ENCODE assay signal across 34 cellular contexts in the genomic region with DNA sequence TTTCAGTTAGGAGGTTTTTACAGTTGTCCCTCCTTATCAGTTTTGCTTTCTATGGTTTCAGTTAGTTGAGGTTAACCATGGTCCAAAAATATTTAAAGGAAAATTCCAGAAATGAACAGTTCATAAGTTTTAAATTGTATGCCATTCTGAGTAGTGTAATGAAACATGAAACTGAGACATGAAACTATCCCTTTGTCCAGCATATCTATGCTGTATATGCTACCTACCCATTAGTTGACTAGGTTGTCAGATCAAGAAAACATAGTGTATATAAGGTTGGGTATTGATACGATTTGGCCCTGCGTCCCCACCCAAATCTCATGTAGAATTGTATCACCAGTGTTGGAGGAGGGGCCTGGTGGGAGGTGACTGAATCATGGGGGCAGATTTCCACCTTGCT. TPM values are rescaled to one million over a fixed set of nuclear protein-coding genes. Genes with fewer than 3 reads are reported as not detected.
"Had no signal": no experiment of that assay in that cellular context is flagged by ENCODE, and none has a peak within 500 bp of the region (broad histone marks: within the 10 kb centered on the region; RNA-seq: fewer than 3 reads in every experiment).

No MANE protein-coding gene starts in this region.

- DNase-seq: activated CD4-positive, alpha-beta memory T cell treated with anti-CD3 and anti-CD28 coated beads, Interleukin-2, amount 10 ng/mL, durations not matched to agents 7 days and 5 days; activated CD4-positive, alpha-beta T cell treated with anti-CD3 and anti-CD28 coated beads for 1 hour; activated CD4-positive, alpha-beta T cell treated with anti-CD3 and anti-CD28 coated beads for 48 hours; activated CD4-positive, CD25-positive, alpha-beta regulatory T cell; activated effector memory CD4-positive, alpha-beta T cell treated with anti-CD3 and anti-CD28 coated beads, Interleukin-2, amount 50 U/mL, for 16 hours; activated naive CD4-positive, alpha-beta T cell; activated naive CD4-positive, alpha-beta T cell treated with anti-CD3 and anti-CD28 coated beads, Interleukin-2, amount 50 U/mL, for 16 hours; activated naive CD8-positive, alpha-beta T cell treated with anti-CD3 and anti-CD28 coated beads for 36 hours; activated T-cell treated with anti-CD3 and anti-CD28 coated beads, Interleukin-2, amount 50 U/mL, for 1 hour; activated T-cell treated with anti-CD3 and anti-CD28 coated beads, Interleukin-2, amount 50 U/mL, for 72 hours; amniotic stem cell; aorta; brain microvascular endothelial cell; central memory CD4-positive, alpha-beta T cell; NCI-H1048; NCI-H1105 treated with DMSO at 0.1 percent for 48 hours; NCI-H1436; NCI-H1694; NCI-H1930; NCI-H345; NCI-H524 treated with DMSO at 0.1 percent for 48 hours; NCI-H748 treated with DMSO at 0.1 percent for 48 hours; Right ventricle myocardium superior; SW 1271; T-helper 1 cell; T-helper 2 cell; T-helper 9 cell; WERI-Rb-1 had no signal

- H3K36me3 ChIP-seq: brain microvascular endothelial cell, WERI-Rb-1 had no signal

- H3K9me3 Mint-ChIP-seq: activated CD4-positive, alpha-beta memory T cell treated with anti-CD3 and anti-CD28 coated beads, Interleukin-2, amount 10 ng/mL, durations not matched to agents 7 days and 5 days; activated naive CD8-positive, alpha-beta T cell treated with anti-CD3 and anti-CD28 coated beads for 36 hours; activated T-cell treated with anti-CD3 and anti-CD28 coated beads, Interleukin-2, amount 50 U/mL, for 72 hours; activated T-helper 17 cell treated with anti-CD3 and anti-CD28 coated beads, Interleukin-2, amount 50 U/mL, for 72 hours had no signal

- H3K27ac ChIP-seq: brain microvascular endothelial cell, WERI-Rb-1 had no signal

- H3K4me3 Mint-ChIP-seq: activated CD4-positive, alpha-beta memory T cell treated with anti-CD3 and anti-CD28 coated beads, Interleukin-2, amount 10 ng/mL, durations not matched to agents 7 days and 5 days; activated naive CD8-positive, alpha-beta T cell treated with anti-CD3 and anti-CD28 coated beads for 36 hours; activated T-cell treated with anti-CD3 and anti-CD28 coated beads, Interleukin-2, amount 50 U/mL, for 72 hours; activated T-helper 17 cell treated with anti-CD3 and anti-CD28 coated beads, Interleukin-2, amount 50 U/mL, for 72 hours had no signal

- H3K4me1 Mint-ChIP-seq: activated CD4-positive, alpha-beta memory T cell treated with anti-CD3 and anti-CD28 coated beads, Interleukin-2, amount 10 ng/mL, durations not matched to agents 7 days and 5 days; activated naive CD8-positive, alpha-beta T cell treated with anti-CD3 and anti-CD28 coated beads for 36 hours; activated T-helper 17 cell treated with anti-CD3 and anti-CD28 coated beads, Interleukin-2, amount 50 U/mL, for 72 hours had no signal

- H3K27ac Mint-ChIP-seq: activated CD4-positive, alpha-beta memory T cell treated with anti-CD3 and anti-CD28 coated beads, Interleukin-2, amount 10 ng/mL, durations not matched to agents 7 days and 5 days; activated naive CD8-positive, alpha-beta T cell treated with anti-CD3 and anti-CD28 coated beads for 36 hours; activated T-cell treated with anti-CD3 and anti-CD28 coated beads, Interleukin-2, amount 50 U/mL, for 72 hours; activated T-helper 17 cell treated with anti-CD3 and anti-CD28 coated beads, Interleukin-2, amount 50 U/mL, for 72 hours had no signal

- ATAC-seq: activated T-cell treated with anti-CD3 and anti-CD28 coated beads, Interleukin-2, amount 50 U/mL, for 72 hours; activated T-helper 17 cell treated with anti-CD3 and anti-CD28 coated beads, Interleukin-2, amount 50 U/mL, for 72 hours had no signal

- H3K36me3 Mint-ChIP-seq: activated naive CD8-positive, alpha-beta T cell treated with anti-CD3 and anti-CD28 coated beads for 36 hours had no signal

- H3K27me3 ChIP-seq: brain microvascular endothelial cell had no signal

RNA-seq across cellular contexts. Expression of gene VGLL2, which starts 39.1 kb away (rescaled TPM):
- total RNA-seq: activated CD4-positive, alpha-beta memory T cell treated with anti-CD3 and anti-CD28 coated beads, Interleukin-2, amount 10 ng/mL, durations not matched to agents 7 days and 5 days; activated CD8-positive, alpha-beta memory T cell treated with anti-CD3 and anti-CD28 coated beads for 36 hours; activated naive CD8-positive, alpha-beta T cell treated with anti-CD3 and anti-CD28 coated beads for 36 hours; activated T-cell treated with anti-CD3 and anti-CD28 coated beads, Interleukin-2, amount 50 U/mL, for 72 hours; activated T-helper 17 cell treated with anti-CD3 and anti-CD28 coated beads, Interleukin-2, amount 50 U/mL, for 72 hours; aorta; cerebellum; M059J; NCI-H460; OCI-LY7; Right ventricle myocardium superior had no signal
